Comparison of ENCODE assay signal across 8 cellular contexts in the genomic region with DNA sequence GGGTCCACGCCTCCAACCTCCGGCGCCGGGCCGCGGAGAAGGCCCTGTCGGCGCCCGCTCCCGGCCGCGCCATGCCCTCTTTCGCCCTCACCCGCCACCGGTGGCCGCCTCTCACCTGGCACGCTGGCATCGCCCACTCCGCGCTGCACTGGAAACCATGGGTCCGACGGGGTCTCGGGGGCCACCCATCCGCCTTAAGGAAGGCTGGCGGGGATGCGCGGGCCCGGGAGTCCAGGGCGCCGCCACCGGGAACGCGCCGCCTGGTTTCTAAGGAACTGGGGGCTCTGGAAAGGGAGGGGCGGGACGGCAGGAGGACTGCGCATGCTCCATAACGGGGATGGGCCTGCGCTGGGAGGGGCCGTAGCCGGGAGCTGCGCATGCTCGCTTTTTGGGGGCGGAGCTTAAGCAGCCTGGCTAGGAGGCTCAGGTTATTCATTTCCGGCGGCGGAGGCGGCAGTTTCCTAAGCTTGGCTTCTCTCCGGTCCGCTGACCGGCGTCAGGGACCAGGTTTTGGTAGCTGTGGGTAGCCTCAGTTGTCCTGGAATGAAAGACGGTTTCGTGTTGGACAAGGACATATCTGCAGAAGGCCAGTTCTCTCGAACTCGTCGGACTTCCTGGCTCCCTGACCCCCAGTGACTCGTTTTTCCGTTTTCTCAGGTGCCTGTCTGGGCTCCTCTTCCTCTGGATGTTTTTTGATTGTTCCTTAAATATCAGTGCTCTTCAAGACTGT. TPM values are rescaled to one million over a fixed set of nuclear protein-coding genes. Genes with fewer than 3 reads are reported as not detected.
A peak's percentile ranks its signal among the peaks of the same experiment; 100 is the strongest.
DNase-seq lines count a peak whose midpoint lies in the region; FAIRE-seq and TF ChIP-seq lines count a peak whose summit lies in the region.

A gene with protein sequence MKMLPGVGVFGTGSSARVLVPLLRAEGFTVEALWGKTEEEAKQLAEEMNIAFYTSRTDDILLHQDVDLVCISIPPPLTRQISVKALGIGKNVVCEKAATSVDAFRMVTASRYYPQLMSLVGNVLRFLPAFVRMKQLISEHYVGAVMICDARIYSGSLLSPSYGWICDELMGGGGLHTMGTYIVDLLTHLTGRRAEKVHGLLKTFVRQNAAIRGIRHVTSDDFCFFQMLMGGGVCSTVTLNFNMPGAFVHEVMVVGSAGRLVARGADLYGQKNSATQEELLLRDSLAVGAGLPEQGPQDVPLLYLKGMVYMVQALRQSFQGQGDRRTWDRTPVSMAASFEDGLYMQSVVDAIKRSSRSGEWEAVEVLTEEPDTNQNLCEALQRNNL (minus strand): TSS at position 269 of the 730 bp plus-strand sequence. CDS start 33,601 bp downstream, outside the sequence.

- peak within 1 kb of the TSS; percentile 84 to 91 (median 90) for H3K4me3 ChIP-seq in H1 (ENCODE audit: extremely low read depth in 1 of 4, insufficient read depth in 2 of 4, low read depth in 3 of 4, low read length in 4 of 4)
- H3K4me3 ChIP-seq in mesendoderm (ENCODE audit: low read length) = peak within 1 kb of the TSS; percentile 80

- H3K23ac ChIP-seq in H1 (ENCODE audit: insufficient read length) = no peak within 1 kb of the TSS
- no peak within 1 kb of the TSS for H3K23ac ChIP-seq in mesendoderm (ENCODE audit: low read length)

- H3K36me3 ChIP-seq in H1 (ENCODE audit: control insufficient read depth in 2 of 4, insufficient read depth in 4 of 4, low read length in 3 of 4) = no peaks in the 10 kb centered on the region
- no peaks in the 10 kb centered on the region for H3K36me3 ChIP-seq in mesendoderm (ENCODE audit: control insufficient read depth, insufficient read depth, low read length)

- 1% methylated on average over 53 of the region's 59 CpGs; no CpG with 5 or more reads in 1 of the 2 experiments for WGBS in H1 (ENCODE audit: extremely low coverage in 1 of 2, insufficient coverage in 1 of 2, insufficient read length in 1 of 2, insufficient replicate concordance in 2 of 2, low coverage in 1 of 2, low lambda C conversion rate in 2 of 2, missing lambda C conversion rate in 1 of 2), 2 experiments
- WGBS in mesendoderm (ENCODE audit: extremely low coverage, insufficient coverage, low lambda C conversion rate) = no CpG with 5 or more reads among the region's 59 CpGs

- H2BK20ac ChIP-seq in H1 (ENCODE audit: low read length) = no peak within 1 kb of the TSS

- peak in 1 of 2 experiments; percentile 68; a peak in 2 of 3 replicates for TF ChIP-seq POLR2A in H1 (IDR thresholded peaks at IDR 0.05; ENCODE audit: control extremely low read depth in 1 of 2, low read depth in 2 of 2, low read length in 2 of 2)

- peaks cover 0 to 10% (median 5%) of the 10 kb centered on the region in 4 experiments; a peak in 4 of 7 replicates for H3K4me1 ChIP-seq in H1 (replicated peaks in 1 of 4; ENCODE audit: control insufficient read depth in 3 of 4, insufficient read depth in 4 of 4, low read length in 3 of 4)
- H3K4me1 ChIP-seq in mesendoderm (ENCODE audit: control insufficient read depth, low read depth, low read length) = peaks cover 5% of the 10 kb centered on the region

- no peak for TF ChIP-seq CTCF in GM20000 (IDR thresholded peaks at IDR 0.05; ENCODE audit: extremely low read depth, missing control alignments)
- peak in 1 of 3 experiments; percentile 6; a peak in 1 of 4 replicates for TF ChIP-seq CTCF in H1 (IDR thresholded peaks at IDR 0.05; ENCODE audit: control extremely low read depth in 1 of 3, insufficient read depth in 1 of 3, low read depth in 1 of 3, low read length in 3 of 3)

- no peak within 1 kb of the TSS for H3K14ac ChIP-seq in H1 (ENCODE audit: insufficient read length)

- H3K27me3 ChIP-seq in H1 (replicated peaks in 1 of 4; ENCODE audit: control insufficient read depth in 3 of 4, extremely low read depth in 1 of 4, insufficient read depth in 3 of 4, low read length in 3 of 4) (no peaks in the 10 kb centered on the region; a peak in 1 of 7 replicates), mesendoderm (ENCODE audit: insufficient read depth, low read length, poor library complexity) (no peaks in the 10 kb centered on the region)

- H3K79me1 ChIP-seq in H1 (ENCODE audit: low read depth, low read length) (no peaks in the 10 kb centered on the region; the same call in 1 of the 2 replicates), mesendoderm (ENCODE audit: low read length) (peaks cover 8% of the 10 kb centered on the region)

- peak; percentile 95 for DNase-seq in COLO668 (lab: John Stamatoyannopoulos, UW; ENCODE audit: unreplicated experiment)
- peak; percentile 100 for DNase-seq in GM20000 (ENCODE audit: low spot score)
- DNase-seq in HT1080 (ENCODE audit: low read depth) = peak; percentile 91
- DNase-seq in NOMO-1 treated with DMSO at 0.1 percent for 48 hours (lab: John Stamatoyannopoulos, UW; ENCODE audit: unreplicated experiment) = peak; percentile 87
- DNase-seq in activated CD8-positive, alpha-beta memory T cell treated with anti-CD3 and anti-CD28 coated beads for 48 hours (ENCODE audit: low read depth in 2 of 3, low spot score in 2 of 3) = peak; percentile 96 to 99 (median 97)
- peak; percentile 89 to 100 for DNase-seq in H1 (ENCODE audit: low read depth in 1 of 2, low spot score in 2 of 2)
- DNase-seq in mesendoderm = peak; percentile 96
- DNase-seq in stimulated activated CD8-positive, alpha-beta memory T cell treated with anti-CD3 and anti-CD28 coated beads, Interleukin-15, amount 100 ng/mL, for 1 hour (ENCODE audit: low read depth) = peak; percentile 99

- no peaks in the 10 kb centered on the region for H3K9me3 ChIP-seq in H1 (ENCODE audit: insufficient read depth in 2 of 2, low read depth in 1 of 2, low read length in 1 of 2)

- peak within 1 kb of the TSS; percentile 62; the same call in 1 of the 2 replicates for H2BK12ac ChIP-seq in H1 (ENCODE audit: low read depth, low read length)

- peaks cover 3 to 43% of the 10 kb centered on the region in 2 experiments; a peak in 3 of 4 replicates for H3K79me2 ChIP-seq in H1 (ENCODE audit: control insufficient read depth in 1 of 2, insufficient read depth in 2 of 2, low read length in 2 of 2)
- peaks cover 14% of the 10 kb centered on the region for H3K79me2 ChIP-seq in mesendoderm (ENCODE audit: control insufficient read depth, insufficient read depth, low read length)

- H3K56ac ChIP-seq in H1 (replicated peaks; ENCODE audit: insufficient read length, low read depth, low read length) = no peak within 1 kb of the TSS
- H3K56ac ChIP-seq in mesendoderm (ENCODE audit: low read length) = peak within 1 kb of the TSS; percentile 95

- peak within 1 kb of the TSS; percentile 72; the same call in 1 of the 2 replicates for H4K8ac ChIP-seq in H1 (ENCODE audit: extremely low read depth, insufficient read depth, low read length)
- H4K8ac ChIP-seq in mesendoderm (ENCODE audit: low read depth, low read length) = no peak within 1 kb of the TSS

- H4K20me1 ChIP-seq in H1 (replicated peaks in 1 of 2; ENCODE audit: control insufficient read depth in 1 of 2, insufficient read depth in 2 of 2, low read length in 2 of 2) = peaks cover 0 to 1% of the 10 kb centered on the region in 2 experiments

- peak within 1 kb of the TSS; percentile 86 for H3K18ac ChIP-seq in H1 (ENCODE audit: extremely low read depth, low read length)
- H3K18ac ChIP-seq in mesendoderm (ENCODE audit: low read length) = no peak within 1 kb of the TSS

- H3K4ac ChIP-seq in H1 (replicated peaks; ENCODE audit: insufficient read length, low read depth, low read length) = no peak within 1 kb of the TSS
- no peak within 1 kb of the TSS for H3K4ac ChIP-seq in mesendoderm (ENCODE audit: low read depth, low read length)

- CTCF ChIA-PET in H1 (lab: Charles Lee; ENCODE audit: partially characterized antibody) = interaction anchor here (0.7 to 5.8 kb wide), 6 partner anchors 11 to 199 kb away, joined by 3 to 34 read pairs (median 3); no protein-coding TSS in a partner anchor

- peak within 1 kb of the TSS; percentile 92 for H2BK5ac ChIP-seq in H1 (ENCODE audit: low read depth, low read length)
- no peak within 1 kb of the TSS for H2BK5ac ChIP-seq in mesendoderm (ENCODE audit: low read length)

- H2BK120ac ChIP-seq in H1 (replicated peaks; ENCODE audit: low read depth, low read length) (no peak within 1 kb of the TSS), mesendoderm (ENCODE audit: low read depth, low read length) (no peak within 1 kb of the TSS)

- H2BK15ac ChIP-seq in H1 (ENCODE audit: low read length) (peak within 1 kb of the TSS; percentile 36; the same call in 1 of the 2 replicates), mesendoderm (replicated peaks; ENCODE audit: low read depth) (no peak within 1 kb of the TSS)

- 0 out of 2 replicates have a peak within 1 kb of the TSS, but pooled peaks have one; percentile 6 for H3K27ac ChIP-seq in H1 (ENCODE audit: low read depth, low read length)
- H3K27ac ChIP-seq in mesendoderm (ENCODE audit: low read depth, low read length) = peak within 1 kb of the TSS; percentile 28

- POLR2A ChIA-PET in H1 (lab: Charles Lee; ENCODE audit: partially characterized antibody) = interaction anchor here (0.8 to 2.5 kb wide), 14 partner anchors 9 to 516 kb away, joined by 3 to 16 read pairs (median 3); a partner anchor contains a TSS

- peaks cover 16% of the 10 kb centered on the region for H3K23me2 ChIP-seq in H1 (ENCODE audit: low read depth, low read length)

- peak within 1 kb of the TSS; percentile 65 for H4K5ac ChIP-seq in H1 (ENCODE audit: insufficient read length, low read depth, low read length)
- H4K5ac ChIP-seq in mesendoderm (ENCODE audit: low read length) = no peak within 1 kb of the TSS

- H2AFZ ChIP-seq in H1 (ENCODE audit: low read length) = peak within 1 kb of the TSS; percentile 89

- no peak for FAIRE-seq in H1 (lab: Jason Lieb, UNC)

- H2AK5ac ChIP-seq in H1 (ENCODE audit: low read depth, low read length) (peak within 1 kb of the TSS; percentile 68; the same call in 1 of the 2 replicates), mesendoderm (ENCODE audit: low read length) (no peak within 1 kb of the TSS)

- no peak for TF ChIP-seq RAD21 in H1 (IDR thresholded peaks at IDR 0.05 in 1 of 2, conservative IDR thresholded peaks at IDR 0.05 in 1 of 2; ENCODE audit: low read depth in 2 of 2, low read length in 2 of 2)

- H3K4me2 ChIP-seq in H1 (ENCODE audit: insufficient read depth in 1 of 2, low read depth in 2 of 2, low read length in 2 of 2) (peak within 1 kb of the TSS; percentile 95 to 99), mesendoderm (ENCODE audit: low read length) (peak within 1 kb of the TSS; percentile 95)

- H4K91ac ChIP-seq in H1 (replicated peaks; ENCODE audit: insufficient read length, low read length) = peak within 1 kb of the TSS; percentile 47

- TF ChIP-seq EP300 in H1 (IDR thresholded peaks at IDR 0.05; ENCODE audit: borderline replicate concordance in 1 of 2, low read depth in 2 of 2, low read length in 2 of 2) = no peak

- H3K9ac ChIP-seq in H1 (replicated peaks in 1 of 4; ENCODE audit: extremely low read depth in 1 of 4, low read depth in 3 of 4, low read length in 3 of 4) = peak within 1 kb of the TSS; percentile 71 to 89 (median 76)
- peak within 1 kb of the TSS; percentile 88 for H3K9ac ChIP-seq in mesendoderm (ENCODE audit: low read length)

RNA-seq across cellular contexts. Expression of the gene that starts here (rescaled TPM):
- 20.4 and 24.4 TPM in 2 replicates for total RNA-seq in HT1080 (2014; rRNA removed; shearing (Covaris generic))
- polyA plus RNA-seq in HT1080 (2015; cell fraction: cytosol; rRNA removed) = 17.7 and 18.4 TPM in 2 replicates
- polyA plus RNA-seq in HT1080 (2015; cell fraction: nucleus; rRNA removed) = 12.7 and 13.7 TPM in 2 replicates
- 33.2 and 35.4 TPM in 2 replicates for total RNA-seq in H1 (2021; fragmentation: NEBNext Ultra II Directional; extraction: Animal tissue kit (Norgen Biotek cat#: 25700))
- 21.4 and 24.5 TPM in 2 replicates for polyA plus RNA-seq in H1 (2011; rRNA removed)
- polyA plus RNA-seq in H1 (2011; cell fraction: cytosol; rRNA removed) = 24.8 TPM
- polyA plus RNA-seq in H1 (2011; cell fraction: nucleus; rRNA removed) = 23.9 TPM
- polyA plus RNA-seq in H1 (2012, experiment 1 of 2) = 24.6 to 30.0 TPM (median 28.6 TPM) in 4 replicates
- 19.7 TPM for polyA plus RNA-seq in H1 (2012, experiment 2 of 2)
- polyA plus RNA-seq in H1 (2013, experiment 1 of 2) = 18.1 TPM
- 17.9 TPM for polyA plus RNA-seq in H1 (2013, experiment 2 of 2)
- 24.8 and 31.2 TPM in 2 replicates for polyA minus RNA-seq in H1 (2011; rRNA and poly(A)+ RNA removed)
- 20.7 TPM for polyA minus RNA-seq in H1 (2011; cell fraction: cytosol; rRNA and poly(A)+ RNA removed)
- 16.6 TPM for polyA minus RNA-seq in H1 (2011; cell fraction: nucleus; rRNA and poly(A)+ RNA removed)
- 12.3 TPM for polyA plus RNA-seq in mesendoderm (2013, experiment 1 of 2)
- 12.8 TPM for polyA plus RNA-seq in mesendoderm (2013, experiment 2 of 2)

Comparison
In these comparisons a context has a peak if more than half of its experiments do, and no peak if none do; other contexts are left out.
1. Peak in every context shown above with its lines: DNase-seq, H3K4me3 ChIP-seq and H3K27ac ChIP-seq.